In the genomic region with DNA sequence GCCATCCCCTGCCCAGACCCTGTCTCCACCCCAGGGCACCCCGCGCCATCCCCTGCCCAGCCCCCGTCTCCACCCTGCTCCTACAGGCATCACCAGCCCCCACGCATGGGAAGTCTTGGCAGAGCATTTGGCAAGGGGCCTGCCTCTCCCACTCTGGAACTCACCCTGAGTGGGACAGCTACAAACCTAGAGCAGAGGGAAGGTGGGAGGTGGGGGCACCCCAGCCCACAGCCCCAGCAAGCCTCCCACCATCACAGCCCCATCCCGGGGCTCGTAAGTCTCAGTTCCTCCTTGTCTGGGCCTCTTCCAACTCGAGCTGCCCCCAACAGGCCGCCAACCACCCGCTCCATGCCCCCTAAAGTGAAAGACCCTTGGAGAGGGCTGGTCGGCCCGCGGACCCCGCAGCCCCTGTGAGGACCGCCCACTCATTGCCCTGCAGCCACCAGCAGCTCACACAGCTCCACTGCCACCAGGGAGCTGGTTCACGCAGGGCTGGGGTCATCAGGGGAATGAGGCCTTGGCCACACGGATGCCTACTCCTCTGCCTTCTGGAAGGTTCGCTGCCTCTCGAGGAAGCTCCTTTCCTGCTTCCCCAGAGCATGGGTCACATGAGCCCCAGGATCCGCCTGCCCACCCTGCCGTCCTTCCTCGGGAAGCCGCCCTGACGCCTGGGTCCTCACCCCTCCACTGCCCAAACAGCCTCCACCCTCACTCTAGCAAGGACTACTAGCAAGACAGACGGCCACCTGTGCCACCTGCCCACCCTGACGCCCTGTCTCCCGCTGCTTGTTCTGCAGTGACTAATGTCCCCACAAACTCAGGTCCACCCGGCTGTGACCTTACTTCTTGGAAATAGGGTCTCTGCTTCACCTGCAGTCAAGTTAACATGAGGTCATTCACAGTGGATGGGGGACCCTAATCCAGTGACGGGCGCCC, we compare ENCODE assay signal across 18 cellular contexts. TPM values are rescaled to one million over a fixed set of nuclear protein-coding genes. Genes with fewer than 3 reads are reported as not detected.
DNase-seq lines count a peak whose midpoint lies in the region; ATAC-seq and TF ChIP-seq lines count a peak whose summit lies in the region.
"Had no signal": no experiment of that assay in that cellular context is flagged by ENCODE, and none has a peak within 500 bp of the region (broad histone marks: within the 10 kb centered on the region; RNA-seq: fewer than 3 reads in every experiment).

No MANE protein-coding gene starts in this region.

- H3K27ac Mint-ChIP-seq in stimulated activated naive CD8-positive, alpha-beta T cell treated with anti-CD3 and anti-CD28 coated beads, Interleukin-15, Interleukin-2, amounts not matched to agents 100 ng/mL and 50 ng/mL, for 24 hours = peak overlapping the region; percentile 12
- H3K27ac Mint-ChIP-seq in T-helper 17 cell (peak overlapping the region; percentile 11), memory B cell (no peak overlapping the region)

- H3K36me3 Mint-ChIP-seq in stimulated activated naive CD8-positive, alpha-beta T cell treated with anti-CD3 and anti-CD28 coated beads, Interleukin-15, Interleukin-2, amounts not matched to agents 100 ng/mL and 50 ng/mL, for 24 hours (ENCODE audit: low read depth) = no peaks in the 10 kb centered on the region
- H3K36me3 Mint-ChIP-seq in T-helper 17 cell (ENCODE audit: low read depth) (peaks cover 3% of the 10 kb centered on the region), memory B cell (no peaks in the 10 kb centered on the region)

- H3K4me3 Mint-ChIP-seq in stimulated activated naive CD8-positive, alpha-beta T cell treated with anti-CD3 and anti-CD28 coated beads, Interleukin-15, Interleukin-2, amounts not matched to agents 100 ng/mL and 50 ng/mL, for 24 hours = no peak overlapping the region
- peak overlapping the region; percentile 86 for H3K4me3 Mint-ChIP-seq in T-helper 17 cell
- peak overlapping the region; percentile 78 for H3K4me3 Mint-ChIP-seq in memory B cell

- no peak for DNase-seq in stimulated activated naive CD8-positive, alpha-beta T cell treated with anti-CD3 and anti-CD28 coated beads, Interleukin-15, Interleukin-2, amounts not matched to agents 100 U/mL and 50 U/mL, for 24 hours
- DNase-seq in T-helper 17 cell (no peak), memory B cell (ENCODE audit: low spot score in 2 of 2) (no peak), left lung (no peak), NCI-H524 treated with DMSO at 0.1 percent for 48 hours (lab: John Stamatoyannopoulos, UW) (no peak)
- DNase-seq: activated CD4-positive, CD25-positive, alpha-beta regulatory T cell; amygdala; effector memory CD4-positive, alpha-beta T cell; heart right ventricle; islet precursor cell; NCI-H2171; NK-92 treated with Interleukin-12 subunit alpha and Interleukin-12 subunit beta, amount 100 ng/mL, for 24 hours; nucleus accumbens; right lobe of liver had no signal

- H3K27ac ChIP-seq in left lung = no peak overlapping the region
- H3K27ac ChIP-seq: heart right ventricle, right lobe of liver, thoracic aorta had no signal

- H3K4me3 ChIP-seq in left lung = no peak overlapping the region
- H3K4me3 ChIP-seq: right lobe of liver, thoracic aorta had no signal

- H3K4me1 ChIP-seq in left lung = peaks cover 28 to 45% of the 10 kb centered on the region in 2 donors
- H3K4me1 ChIP-seq: right lobe of liver had no signal

- no peaks in the 10 kb centered on the region for H3K36me3 ChIP-seq in left lung
- H3K36me3 ChIP-seq: heart right ventricle, right lobe of liver, thoracic aorta had no signal

- H3K9me3 Mint-ChIP-seq in stimulated activated naive CD8-positive, alpha-beta T cell treated with anti-CD3 and anti-CD28 coated beads, Interleukin-15, Interleukin-2, amounts not matched to agents 100 ng/mL and 50 ng/mL, for 24 hours = no peaks in the 10 kb centered on the region
- H3K9me3 Mint-ChIP-seq in memory B cell = no peaks in the 10 kb centered on the region

- H3K9me3 ChIP-seq in T-helper 17 cell (ENCODE audit: control insufficient read depth, low read length, poor library complexity, severe bottlenecking) = no peaks in the 10 kb centered on the region
- no peaks in the 10 kb centered on the region for H3K9me3 ChIP-seq in left lung
- H3K9me3 ChIP-seq: heart right ventricle, right lobe of liver, thoracic aorta had no signal

- ATAC-seq in stimulated activated naive CD8-positive, alpha-beta T cell treated with anti-CD3 and anti-CD28 coated beads, Interleukin-15, Interleukin-2, amounts not matched to agents 100 U/mL and 50 U/mL, for 24 hours = no peak
- ATAC-seq in T-helper 17 cell (no peak), memory B cell (ENCODE audit: low read depth) (no peak), GM19463 (IDR thresholded peaks at IDR 0.05; ENCODE audit: unreplicated experiment) (no peak), GM18873 (IDR thresholded peaks at IDR 0.05; ENCODE audit: low FRiP score, unreplicated experiment) (no peak), left lung (no peak)

- peaks cover 15% of the 10 kb centered on the region for H3K4me1 Mint-ChIP-seq in stimulated activated naive CD8-positive, alpha-beta T cell treated with anti-CD3 and anti-CD28 coated beads, Interleukin-15, Interleukin-2, amounts not matched to agents 100 ng/mL and 50 ng/mL, for 24 hours (ENCODE audit: low read depth)
- peaks cover 8% of the 10 kb centered on the region for H3K4me1 Mint-ChIP-seq in T-helper 17 cell
- peaks cover 14% of the 10 kb centered on the region for H3K4me1 Mint-ChIP-seq in memory B cell

- H3K27me3 Mint-ChIP-seq in stimulated activated naive CD8-positive, alpha-beta T cell treated with anti-CD3 and anti-CD28 coated beads, Interleukin-15, Interleukin-2, amounts not matched to agents 100 ng/mL and 50 ng/mL, for 24 hours = no peaks in the 10 kb centered on the region
- H3K27me3 Mint-ChIP-seq in T-helper 17 cell = peaks cover 4% of the 10 kb centered on the region
- peaks cover 7% of the 10 kb centered on the region for H3K27me3 Mint-ChIP-seq in memory B cell

- intact Hi-C loops in left lung (cut with DNase I) = no loop called here

- H3K27me3 ChIP-seq in left lung = no peaks in the 10 kb centered on the region
- H3K27me3 ChIP-seq: right lobe of liver had no signal

- TF ChIP-seq CTCF in left lung (IDR thresholded peaks at IDR 0.05) = no peak

RNA-seq across cellular contexts. Expression of gene MEGF6, which starts 14.4 kb away (rescaled TPM):
- total RNA-seq in T-helper 17 cell (10 to 100 TPM; 63.1 to 63.8 TPM), left lung (100 to 1,000 TPM in 1 of 2 donors, 10 to 100 TPM in 1; 40.6 to 108 TPM)

RNA-seq across cellular contexts. Expression of gene TPRG1L, which starts 27.9 kb away (rescaled TPM):
- total RNA-seq in T-helper 17 cell (10 to 100 TPM; 30.3 to 34.9 TPM), left lung (10 to 100 TPM; 42.5 to 42.9 TPM)

RNA-seq across cellular contexts. Expression of gene WRAP73, which starts 53.0 kb away (rescaled TPM):
- total RNA-seq in T-helper 17 cell = 10 to 100 TPM; 24.8 to 25.9 TPM
- 10 to 100 TPM; 20.2 to 23.1 TPM for total RNA-seq in left lung

RNA-seq across cellular contexts. Expression of gene TP73, which starts 55.4 kb away (rescaled TPM):
- total RNA-seq in T-helper 17 cell = under 1 TPM in 1 of 2 donors, not detected in 1; 0.31 TPM
- 1 to 10 TPM; 1.8 to 2.7 TPM for total RNA-seq in left lung
- total RNA-seq: thoracic aorta had no signal
